9 cellular contexts compared by ENCODE assay signal in genomic region chr1:6496890-6497214, GRCh38. TPM values are rescaled to one million over a fixed set of nuclear protein-coding genes. Genes with fewer than 3 reads are reported as not detected.
DNase-seq lines count a peak whose midpoint lies in the region; ATAC-seq and TF ChIP-seq lines count a peak whose summit lies in the region.
"Had no signal": no experiment of that assay in that cellular context is flagged by ENCODE, and none has a peak within 500 bp of the region (broad histone marks: within the 10 kb centered on the region; RNA-seq: fewer than 3 reads in every experiment).

No MANE protein-coding gene starts in this region.

- H2AFZ ChIP-seq in osteoblast (ENCODE audit: low read length), result peak overlapping the region; percentile 54

- ATAC-seq in CD4-positive, alpha-beta T cell (ENCODE audit: poor library complexity), result no peak

- H3K36me3 ChIP-seq in Peyer's patch (no peaks in the 10 kb centered on the region), osteoblast (ENCODE audit: insufficient read depth, low read length) (no peaks in the 10 kb centered on the region)

- peaks cover 30% of the 10 kb centered on the region for H3K4me1 Mint-ChIP-seq in CD4-positive, alpha-beta T cell (ENCODE audit: low read depth)

- H3K79me2 ChIP-seq in osteoblast (ENCODE audit: insufficient read depth, low read length), result no peaks in the 10 kb centered on the region

- CTCF ChIA-PET in CD4-positive, alpha-beta T cell (lab: Charles Lee), result no interaction called here

- H3K4me3 Mint-ChIP-seq in CD4-positive, alpha-beta T cell, result peak overlapping the region; percentile 48

- DNase-seq in CD4-positive, alpha-beta T cell, result no peak
- no peak for DNase-seq in Peyer's patch
- no peak for DNase-seq in epithelial cell of proximal tubule (ENCODE audit: low read depth)
- no peak for DNase-seq in osteoblast (ENCODE audit: insufficient read length, low spot score, missing footprints)
- DNase-seq in stimulated activated CD4-positive, alpha-beta T cell treated with anti-CD3 and anti-CD28 coated beads, Interleukin-1b, Interleukin-23, amount 100 ng/mL, for 48 hours, result no peak
- no peak for DNase-seq in NOMO-1 treated with DMSO at 0.1 percent for 48 hours (lab: John Stamatoyannopoulos, UW; ENCODE audit: unreplicated experiment)
- no peak for DNase-seq in GM20000 (ENCODE audit: low spot score)
- no peak for DNase-seq in NCI-H510A treated with DMSO at 0.1 percent for 48 hours (lab: John Stamatoyannopoulos, UW)

- no peak overlapping the region for H3K27ac Mint-ChIP-seq in CD4-positive, alpha-beta T cell

- H3K4me3 ChIP-seq in Peyer's patch (peak overlapping the region; percentile 36 to 65 (median 60)), epithelial cell of proximal tubule (ENCODE audit: low read depth, low read length) (peak overlapping the region; percentile 73), osteoblast (ENCODE audit: insufficient read depth, low read length) (peak overlapping the region; percentile 79)

- H3K9me3 Mint-ChIP-seq in CD4-positive, alpha-beta T cell, result no peaks in the 10 kb centered on the region

- peaks cover 0 to 15% (median 4%) of the 10 kb centered on the region in 4 donors for H3K4me1 ChIP-seq in Peyer's patch
- peaks cover 33% of the 10 kb centered on the region for H3K4me1 ChIP-seq in osteoblast (ENCODE audit: insufficient read depth, low read length)

- POLR2A ChIA-PET in CD4-positive, alpha-beta T cell (lab: Charles Lee), result interaction anchor here (0.9 kb wide), 1 partner anchor 105 kb away, joined by 3 read pairs; no protein-coding TSS in a partner anchor

- no peaks in the 10 kb centered on the region for H4K20me1 ChIP-seq in osteoblast (ENCODE audit: insufficient read depth, low read length)

- no peak for TF ChIP-seq POLR2A in Peyer's patch (IDR thresholded peaks at IDR 0.05)

- H3K27me3 Mint-ChIP-seq in CD4-positive, alpha-beta T cell, result peaks cover 10% of the 10 kb centered on the region

- peak overlapping the region; percentile 21 for H3K27ac ChIP-seq in CD4-positive, alpha-beta T cell (ENCODE audit: low read depth, low read length)
- H3K27ac ChIP-seq in Peyer's patch, result peak overlapping the region in 1 of 4 donors; percentile 25
- H3K27ac ChIP-seq in osteoblast (ENCODE audit: low read depth, low read length), result no peak overlapping the region

- peak overlapping the region; percentile 86 for H3K4me2 ChIP-seq in osteoblast (ENCODE audit: insufficient read depth, low read length)

- intact Hi-C loops in CD4-positive, alpha-beta T cell (cut with DNase I, micrococcal nuclease), result no loop called here

- H3K27me3 ChIP-seq in CD4-positive, alpha-beta T cell (ENCODE audit: control insufficient read depth, insufficient read depth, low read length), result no peaks in the 10 kb centered on the region
- H3K27me3 ChIP-seq in Peyer's patch (no peaks in the 10 kb centered on the region), osteoblast (ENCODE audit: insufficient read depth, low read length) (no peaks in the 10 kb centered on the region)

- TF ChIP-seq CTCF in CD4-positive, alpha-beta T cell (IDR thresholded peaks at IDR 0.05), result no peak
- TF ChIP-seq CTCF in Peyer's patch (IDR thresholded peaks at IDR 0.05) (no peak), epithelial cell of proximal tubule (conservative IDR thresholded peaks at IDR 0.05; ENCODE audit: low read depth, low read length) (no peak), osteoblast (IDR thresholded peaks at IDR 0.05; ENCODE audit: extremely low read depth, low read depth, low read length) (no peak), GM20000 (IDR thresholded peaks at IDR 0.05; ENCODE audit: extremely low read depth, missing control alignments) (no peak)

- no peaks in the 10 kb centered on the region for H3K9me3 ChIP-seq in CD4-positive, alpha-beta T cell (ENCODE audit: control insufficient read depth, low read length)
- H3K9me3 ChIP-seq in Peyer's patch (no peaks in the 10 kb centered on the region), osteoblast (ENCODE audit: low read depth, low read length) (no peaks in the 10 kb centered on the region)

- no peaks in the 10 kb centered on the region for H3K36me3 Mint-ChIP-seq in CD4-positive, alpha-beta T cell (ENCODE audit: low read depth)

RNA-seq across cellular contexts. Expression of gene PLEKHG5, which starts 5.4 kb away (rescaled TPM):
- total RNA-seq in CD4-positive, alpha-beta T cell, result 1 to 10 TPM; 5.0 to 6.1 TPM
- 10 to 100 TPM; 17.7 to 56.9 (median 45.4) TPM for total RNA-seq in Peyer's patch
- 17.4 and 23.3 TPM in 2 replicates for total RNA-seq in epithelial cell of proximal tubule
- total RNA-seq in osteoblast, result 11.2 and 13.3 TPM in 2 replicates

RNA-seq across cellular contexts. Expression of gene TNFRSF25, which starts 30.9 kb away (rescaled TPM):
- total RNA-seq in CD4-positive, alpha-beta T cell, result 100 to 1,000 TPM; 220 to 225 TPM
- total RNA-seq in Peyer's patch (10 to 100 TPM; 31.0 to 88.4 (median 61.5) TPM), epithelial cell of proximal tubule (9.6 and 30.4 TPM in 2 replicates), osteoblast (3.3 and 5.0 TPM in 2 replicates)

RNA-seq across cellular contexts. Expression of gene NOL9, which starts 57.5 kb away (rescaled TPM):
- 10 to 100 TPM; 52.3 to 54.1 TPM for total RNA-seq in CD4-positive, alpha-beta T cell
- total RNA-seq in Peyer's patch (10 to 100 TPM; 19.0 to 28.0 (median 22.5) TPM), epithelial cell of proximal tubule (18.5 and 24.7 TPM in 2 replicates), osteoblast (31.1 and 32.1 TPM in 2 replicates)

RNA-seq across cellular contexts. Expression of gene TAS1R1, which starts 58.3 kb away (rescaled TPM):
- not detected for total RNA-seq in CD4-positive, alpha-beta T cell
- total RNA-seq in Peyer's patch (not detected), epithelial cell of proximal tubule (not detected in 2 replicates), osteoblast (under 0.01 and 0.29 TPM in 2 replicates)
- total RNA-seq: sciatic nerve had no signal
